25 cellular contexts compared by ENCODE assay signal in the genomic region with DNA sequence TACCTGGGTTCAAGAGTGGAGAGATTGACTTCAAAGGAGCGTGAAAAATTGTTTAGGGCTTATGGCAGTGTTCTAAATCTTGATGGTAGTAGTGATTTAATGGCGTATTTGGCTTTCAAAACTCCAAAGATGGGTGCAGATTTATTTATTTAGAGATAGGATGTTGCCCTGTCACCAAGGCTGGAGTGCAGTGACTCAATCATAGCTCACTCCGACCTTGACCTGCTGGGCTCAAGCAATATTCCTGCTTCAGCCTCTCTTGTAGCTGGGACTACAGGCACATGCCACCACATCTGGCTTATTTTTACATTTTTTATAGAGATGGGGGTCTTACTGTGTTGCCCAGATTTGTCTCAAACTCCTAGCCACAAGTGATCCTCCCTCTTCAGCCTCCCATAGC. TPM values are rescaled to one million over a fixed set of nuclear protein-coding genes. Genes with fewer than 3 reads are reported as not detected.
DNase-seq lines count a peak whose midpoint lies in the region; ATAC-seq lines count a peak whose summit lies in the region.
"Had no signal": no experiment of that assay in that cellular context is flagged by ENCODE, and none has a peak within 500 bp of the region (broad histone marks: within the 10 kb centered on the region; RNA-seq: fewer than 3 reads in every experiment).

No MANE protein-coding gene starts in this region.

- H3K4me3 ChIP-seq in H7 (ENCODE audit: insufficient read depth, low read depth, low read length), result no peak overlapping the region
- H3K4me3 ChIP-seq: A549, breast epithelium, colonic mucosa, psoas muscle, upper lobe of right lung had no signal

- no peak for ATAC-seq in activated naive CD8-positive, alpha-beta T cell treated with anti-CD3 and anti-CD28 coated beads, Interleukin-2, amount 50 U/mL, for 24 hours
- no peak for ATAC-seq in T-cell (replicated peaks in 1 of 4)
- ATAC-seq: A549, psoas muscle, SK-N-SH treated with all-trans-retinoic acid at 6 μM for 48 hours, upper lobe of right lung had no signal

- CTCF ChIA-PET in T-cell (lab: Charles Lee), result no interaction called here

- H3K4me3 Mint-ChIP-seq in activated naive CD8-positive, alpha-beta T cell, result no peak overlapping the region
- no peak overlapping the region for H3K4me3 Mint-ChIP-seq in activated naive CD8-positive, alpha-beta T cell treated with anti-CD3 and anti-CD28 coated beads, Interleukin-2, amount 50 U/mL, for 24 hours
- H3K4me3 Mint-ChIP-seq in T-cell (no peak overlapping the region), immature natural killer cell (no peak overlapping the region)

- H3K36me3 ChIP-seq in H7 (replicated peaks; ENCODE audit: control insufficient read depth, insufficient read depth, low read length), result no peaks in the 10 kb centered on the region
- H3K36me3 ChIP-seq: BE2C, breast epithelium, colonic mucosa, upper lobe of right lung had no signal

- H3K4me1 Mint-ChIP-seq in activated naive CD8-positive, alpha-beta T cell (ENCODE audit: low read depth), result peaks cover 53% of the 10 kb centered on the region
- peaks cover 48% of the 10 kb centered on the region for H3K4me1 Mint-ChIP-seq in activated naive CD8-positive, alpha-beta T cell treated with anti-CD3 and anti-CD28 coated beads, Interleukin-2, amount 50 U/mL, for 24 hours
- H3K4me1 Mint-ChIP-seq in T-cell (peaks cover 53 to 59% (median 57%) of the 10 kb centered on the region in 3 donors), immature natural killer cell (peaks cover 0 to 1% of the 10 kb centered on the region in 2 donors)

- H3K27ac Mint-ChIP-seq in activated naive CD8-positive, alpha-beta T cell, result peak overlapping the region; percentile 47
- no peak overlapping the region for H3K27ac Mint-ChIP-seq in activated naive CD8-positive, alpha-beta T cell treated with anti-CD3 and anti-CD28 coated beads, Interleukin-2, amount 50 U/mL, for 24 hours
- H3K27ac Mint-ChIP-seq in T-cell (peak overlapping the region; percentile 22 to 29), immature natural killer cell (no peak overlapping the region)

- peaks cover 8% of the 10 kb centered on the region for H3K36me3 Mint-ChIP-seq in activated naive CD8-positive, alpha-beta T cell
- H3K36me3 Mint-ChIP-seq in activated naive CD8-positive, alpha-beta T cell treated with anti-CD3 and anti-CD28 coated beads, Interleukin-2, amount 50 U/mL, for 24 hours (ENCODE audit: low read depth), result peaks cover 1% of the 10 kb centered on the region
- peaks cover 5% of the 10 kb centered on the region for H3K36me3 Mint-ChIP-seq in T-cell
- H3K36me3 Mint-ChIP-seq in immature natural killer cell, result no peaks in the 10 kb centered on the region

- no peaks in the 10 kb centered on the region for H3K27me3 Mint-ChIP-seq in activated naive CD8-positive, alpha-beta T cell
- no peaks in the 10 kb centered on the region for H3K27me3 Mint-ChIP-seq in activated naive CD8-positive, alpha-beta T cell treated with anti-CD3 and anti-CD28 coated beads, Interleukin-2, amount 50 U/mL, for 24 hours
- H3K27me3 Mint-ChIP-seq in T-cell, result no peaks in the 10 kb centered on the region
- peaks cover 0 to 6% (median 3%) of the 10 kb centered on the region in 3 donors for H3K27me3 Mint-ChIP-seq in immature natural killer cell (ENCODE audit: low read depth in 3 of 3)

- H3K9me3 Mint-ChIP-seq in activated naive CD8-positive, alpha-beta T cell (ENCODE audit: low read depth), result no peaks in the 10 kb centered on the region
- H3K9me3 Mint-ChIP-seq in activated naive CD8-positive, alpha-beta T cell treated with anti-CD3 and anti-CD28 coated beads, Interleukin-2, amount 50 U/mL, for 24 hours, result peaks cover 4% of the 10 kb centered on the region
- H3K9me3 Mint-ChIP-seq in T-cell (peaks cover 0 to 5% (median 0%) of the 10 kb centered on the region in 3 donors), immature natural killer cell (no peaks in the 10 kb centered on the region)

- no peaks in the 10 kb centered on the region for H3K27me3 ChIP-seq in H7 (ENCODE audit: control insufficient read depth, insufficient read depth, low read length)
- H3K27me3 ChIP-seq: BE2C, breast epithelium, colonic mucosa, upper lobe of right lung had no signal

- DNase-seq in activated naive CD8-positive, alpha-beta T cell treated with anti-CD3 and anti-CD28 coated beads, Interleukin-2, amount 50 U/mL, for 24 hours, result no peak
- DNase-seq in T-cell, result no peak
- DNase-seq in kidney tubule cell (ENCODE audit: low spot score), result peak; percentile 26
- DNase-seq in anterior cingulate cortex (lab: John Stamatoyannopoulos, UW), result no peak
- no peak for DNase-seq in H7
- no peak for DNase-seq in stimulated activated CD4-positive, alpha-beta T cell treated with anti-CD3 and anti-CD28 coated beads, Interleukin-4, amount 100 ng/mL, for 4 hours
- no peak for DNase-seq in immature natural killer cell
- DNase-seq: activated CD4-positive, alpha-beta T cell treated with anti-CD3 and anti-CD28 coated beads, Interleukin-2, amount 50 U/mL, for 48 hours; activated CD8-positive, alpha-beta memory T cell treated with anti-CD3 and anti-CD28 coated beads, Interleukin-2, amount 50 U/mL, for 48 hours; activated effector memory CD4-positive, alpha-beta T cell treated with anti-CD3 and anti-CD28 coated beads, Interleukin-2, amount 50 U/mL, for 16 hours; BE2C; colonic mucosa; DMS79 treated with DMSO at 0.1 percent for 48 hours; Kasumi-1; NCI-H1048; NCI-H187; NCI-H526 treated with DMSO at 0.1 percent for 48 hours; nucleus accumbens; psoas muscle; substantia nigra; upper lobe of right lung had no signal

- POLR2A ChIA-PET in T-cell (lab: Charles Lee), result interaction anchor here (0.5 to 0.6 kb wide), 2 partner anchors 9 to 17 kb away, joined by 3 to 5 read pairs; no protein-coding TSS in a partner anchor

RNA-seq across cellular contexts. Expression of gene FAM117B, which starts 52.5 kb away (rescaled TPM):
- total RNA-seq in T-cell, result 10 to 100 TPM; 23.6 to 44.0 (median 28.4) TPM
- 6.9 and 8.1 TPM in 2 replicates for total RNA-seq in H7 (2014; rRNA removed; shearing (Covaris generic))
- 1 to 10 TPM; 2.2 to 4.7 (median 3.3) TPM for polyA plus RNA-seq in immature natural killer cell

Comparison
In these comparisons a context has a peak if more than half of its experiments do, and no peak if none do; other contexts are left out.
1. H3K27ac Mint-ChIP-seq: peak in activated naive CD8-positive, alpha-beta T cell (single experiment) and T-cell (2 of 2); none in activated naive CD8-positive, alpha-beta T cell treated with anti-CD3 and anti-CD28 coated beads, Interleukin-2, amount 50 U/mL, for 24 hours (single experiment) and immature natural killer cell (0 of 6).